In genomic region chr9:133238272-133238850, GRCh38 we compare ENCODE assay signal across 8 cellular contexts. TPM values are rescaled to one million over a fixed set of nuclear protein-coding genes. Genes with fewer than 3 reads are reported as not detected.
DNase-seq lines count a peak whose midpoint lies in the region; ATAC-seq and TF ChIP-seq lines count a peak whose summit lies in the region.

No MANE protein-coding gene starts in this region.

- H3K4me1 ChIP-seq in HEK293 (ENCODE audit: control insufficient read depth, insufficient read depth, low read length) (no peaks in the 10 kb centered on the region), subcutaneous abdominal adipose tissue (ENCODE audit: control insufficient read depth in 5 of 5, insufficient read depth in 5 of 5, low read length in 5 of 5) (peaks cover 7 to 30% (median 28%) of the 10 kb centered on the region in 5 donors)

- H3K9me3 Mint-ChIP-seq in naive B cell = peaks cover 0 to 3% (median 0%) of the 10 kb centered on the region in 7 donors

- no peaks in the 10 kb centered on the region for H3K36me3 Mint-ChIP-seq in naive B cell

- DNase-seq in activated CD8-positive, alpha-beta memory T cell treated with anti-CD3 and anti-CD28 coated beads, Interleukin-2, amount 50 U/mL, for 48 hours = peak; percentile 73
- DNase-seq in fibroblast of villous mesenchyme (ENCODE audit: low read depth) (peak; percentile 76), naive B cell (peak; percentile 23), Kasumi-1 (lab: John Stamatoyannopoulos, UW) (no peak)
- no peak for DNase-seq in effector CD8-positive, alpha-beta T cell (lab: John Stamatoyannopoulos, UW)

- H3K27ac ChIP-seq in HEK293 (ENCODE audit: extremely low read depth, low read depth, low read length) = no peak overlapping the region
- peak overlapping the region; percentile 79 for H3K27ac ChIP-seq in subcutaneous abdominal adipose tissue (ENCODE audit: low read depth, low read length)

- POLR2A ChIA-PET in HEK293 (lab: Yijun Ruan, JAX) = interaction anchor here (0.6 to 1.7 kb wide), 3 partner anchors 50 to 787 kb away, joined by 4 to 9 read pairs (median 5); partner anchors contain the start of genes BRD3OS, MED22 and RPL7A

- ATAC-seq in naive B cell (ENCODE audit: low read depth in 2 of 2) (peak; percentile 68 to 69), GM19463 (IDR thresholded peaks at IDR 0.05; ENCODE audit: unreplicated experiment) (no peak)

- peaks cover 24 to 60% (median 32%) of the 10 kb centered on the region in 3 donors for H3K27me3 Mint-ChIP-seq in naive B cell

- H3K4me3 Mint-ChIP-seq in naive B cell = peak overlapping the region in 7 of 8 donors; percentile 52 to 87 (median 62)

- H3K9me3 ChIP-seq in HEK293 (ENCODE audit: control insufficient read depth, insufficient read depth, low read depth, low read length) = no peaks in the 10 kb centered on the region
- H3K9me3 ChIP-seq in subcutaneous abdominal adipose tissue (ENCODE audit: control insufficient read depth in 5 of 5, low read length in 5 of 5) = no peaks in the 10 kb centered on the region

- peak overlapping the region; percentile 15; the same call in 1 of the 2 replicates for H3K4me3 ChIP-seq in HEK293 (ENCODE audit: low read depth, low read length)
- H3K4me3 ChIP-seq in fibroblast of villous mesenchyme (ENCODE audit: low read depth, low read length) = peak overlapping the region; percentile 62
- H3K4me3 ChIP-seq in subcutaneous abdominal adipose tissue (ENCODE audit: low read depth in 1 of 5, low read length in 5 of 5) = peak overlapping the region; percentile 52 to 69 (median 54)

- H3K27me3 ChIP-seq in subcutaneous abdominal adipose tissue (ENCODE audit: control insufficient read depth in 5 of 5, insufficient read depth in 4 of 5, low read length in 5 of 5) = no peaks in the 10 kb centered on the region

- TF ChIP-seq CTCF in HEK293 (tag by site-specific recombination; IDR thresholded peaks at IDR 0.05) = no peak
- TF ChIP-seq CTCF in fibroblast of villous mesenchyme (IDR thresholded peaks at IDR 0.05; ENCODE audit: insufficient read depth, low read depth, low read length) = no peak

- no peaks in the 10 kb centered on the region for H3K36me3 ChIP-seq in HEK293 (ENCODE audit: control insufficient read depth in 2 of 2, insufficient read depth in 1 of 2, low read length in 2 of 2)
- no peaks in the 10 kb centered on the region for H3K36me3 ChIP-seq in subcutaneous abdominal adipose tissue (ENCODE audit: control insufficient read depth in 5 of 5, insufficient read depth in 5 of 5, low read length in 5 of 5)

- CTCF ChIA-PET in HEK293 (lab: Yijun Ruan, JAX) = interaction anchor here (0.6 to 5.0 kb wide), 30 partner anchors 9 to 248 kb away, joined by 3 to 53 read pairs (median 5); no protein-coding TSS in a partner anchor

- H3K27ac Mint-ChIP-seq in naive B cell = no peak overlapping the region

- H3K4me1 Mint-ChIP-seq in naive B cell = peaks cover 13 to 21% (median 17%) of the 10 kb centered on the region in 3 donors

- peak overlapping the region in 2 of 5 donors; percentile 22 to 52 for H3K9ac ChIP-seq in subcutaneous abdominal adipose tissue (ENCODE audit: low read length in 5 of 5)

TF ChIP-seq in HEK293, 187 proteins besides CTCF, POLR2A, EP300 and RAD21 (continues in another document):
- TF ChIP-seq KLF10 (tag by site-specific recombination; IDR thresholded peaks at IDR 0.05) (no peak), REPIN1 (tag by site-specific recombination; IDR thresholded peaks at IDR 0.05; ENCODE audit: low read depth) (no peak), ZNF768 (tag by site-specific recombination; IDR thresholded peaks at IDR 0.05) (no peak; the same call in 1 of the 2 replicates), ZNF2 (tag by site-specific recombination; IDR thresholded peaks at IDR 0.05) (no peak), HIC1 (tag by site-specific recombination; IDR thresholded peaks at IDR 0.05) (no peak), ATF2 (tag by site-specific recombination; IDR thresholded peaks at IDR 0.05; ENCODE audit: low read depth) (no peak), ZNF610 (tag by site-specific recombination; IDR thresholded peaks at IDR 0.05; ENCODE audit: borderline replicate concordance) (no peak), ZNF184 (tag by site-specific recombination; IDR thresholded peaks at IDR 0.05) (no peak), ZBTB11 (tag by site-specific recombination; conservative IDR thresholded peaks at IDR 0.05; ENCODE audit: low read depth) (no peak), ZNF18 (tag by site-specific recombination; IDR thresholded peaks at IDR 0.05) (no peak), KLF16 (tag by site-specific recombination; IDR thresholded peaks at IDR 0.05) (0 out of 2 replicates have a peak, but pooled peaks have one; percentile 49), GLIS2 (tag by site-specific recombination; IDR thresholded peaks at IDR 0.05) (peak; percentile 85), ZFP69B (tag by site-specific recombination; IDR thresholded peaks at IDR 0.05) (0 out of 2 replicates have a peak, but pooled peaks have one; percentile 36), MEIS1 (CRISPR knock-in tag; IDR thresholded peaks at IDR 0.05; ENCODE audit: borderline replicate concordance) (no peak), ZFHX2 (tag by site-specific recombination; conservative IDR thresholded peaks at IDR 0.05) (peak; percentile 94), ZNF600 (tag by site-specific recombination; IDR thresholded peaks at IDR 0.05) (no peak), ZNF501 (tag by site-specific recombination; IDR thresholded peaks at IDR 0.05) (no peak), SP2 (tag by site-specific recombination; IDR thresholded peaks at IDR 0.05) (peak; percentile 96)

RNA-seq across cellular contexts. Expression of gene OBP2B, which starts 29.3 kb away (rescaled TPM):
- total RNA-seq in fibroblast of villous mesenchyme = not detected in 2 replicates
- polyA plus RNA-seq in naive B cell (ENCODE audit: low read depth in 6 of 6) = not detected

RNA-seq across cellular contexts. Expression of gene ABO, which starts 36.6 kb away (rescaled TPM):
- not detected in 2 replicates for total RNA-seq in fibroblast of villous mesenchyme
- polyA plus RNA-seq in naive B cell (ENCODE audit: low read depth in 6 of 6) = under 1 TPM in 2 of 6 donors, not detected in 4; 0.93 to 0.94 TPM

Comparison
In these comparisons a context has a peak if more than half of its experiments do, and no peak if none do; other contexts are left out.
1. DNase-seq: peak in activated CD8-positive, alpha-beta memory T cell treated with anti-CD3 and anti-CD28 coated beads, Interleukin-2, amount 50 U/mL, for 48 hours (single experiment), fibroblast of villous mesenchyme (single experiment) and naive B cell (single experiment); none in Kasumi-1 (0 of 2) and effector CD8-positive, alpha-beta T cell (single experiment).
2. Peak in every context shown above with its lines, with median percentiles within 50 percentile points of each other: H3K4me3 ChIP-seq.